In genomic region chr13:53110614-53111013, GRCh38 we compare ENCODE assay signal across 28 cellular contexts.
"Had no signal": no experiment of that assay in that cellular context is flagged by ENCODE, and none has a peak within 500 bp of the region (broad histone marks: within the 10 kb centered on the region; RNA-seq: fewer than 3 reads in every experiment).

No MANE protein-coding gene starts in this region.

- H3K9me3 ChIP-seq: ovary, psoas muscle, right lobe of liver, sigmoid colon, stomach, thoracic aorta, thyroid gland, upper lobe of right lung, uterus had no signal

- DNase-seq: naive thymus-derived CD4-positive, alpha-beta T cell; natural killer cell; occipital lobe; ovary; psoas muscle; right cardiac atrium; right lobe of liver; sigmoid colon; small intestine; stimulated activated CD4-positive, alpha-beta T cell treated with anti-CD3 and anti-CD28 coated beads, Interleukin-15, amount 100 ng/mL, for 24 hours; stimulated activated CD4-positive, alpha-beta T cell treated with anti-CD3 and anti-CD28 coated beads, Interleukin-2, amount 100 ng/mL, for 24 hours; stimulated activated CD4-positive, alpha-beta T cell treated with anti-CD3 and anti-CD28 coated beads, Interleukin-2, amount 100 ng/mL, for 48 hours; stimulated activated CD4-positive, alpha-beta T cell treated with anti-CD3 and anti-CD28 coated beads, Interleukin-4, amount 100 ng/mL, for 24 hours; stimulated activated naive B cell treated with anti-CD40 and anti-IgM and Interleukin-4, amounts not matched to agents 10 μg/mL and 1 μg/mL and 100 μg/mL, for 72 hours; stimulated activated naive CD4-positive, alpha-beta T cell treated with Interleukin-2 at 50 U/mL for 16 hours; stomach; trophoblast cell; upper lobe of right lung; uterus had no signal

- H2AFZ ChIP-seq: parathyroid adenoma had no signal

- H3K27me3 ChIP-seq: ovary, right lobe of liver, sigmoid colon, stomach, thyroid gland, tibial nerve, upper lobe of right lung, uterus had no signal

- H3K36me3 ChIP-seq: ovary, right lobe of liver, sigmoid colon, stomach, thoracic aorta, thyroid gland, tibial nerve, upper lobe of right lung, uterus had no signal

- H3K4me3 Mint-ChIP-seq: naive thymus-derived CD4-positive, alpha-beta T cell; natural killer cell; nephron; neural crest cell; stimulated activated effector memory CD8-positive, alpha-beta T cell treated with anti-CD3 and anti-CD28 coated beads, Interleukin-12 subunit alpha, Interleukin-12 subunit beta, amount 100 ng/mL, for 72 hours; stimulated activated naive B cell treated with anti-CD40 and anti-IgM and Interleukin-4, amounts not matched to agents 10 μg/mL and 1 μg/mL and 100 μg/mL, for 72 hours; stimulated activated naive CD8-positive, alpha-beta T cell treated with anti-CD3 and anti-CD28 coated beads, Interleukin-15, Interleukin-2, amounts not matched to agents 100 ng/mL and 50 ng/mL, for 24 hours had no signal

- H3K4me1 Mint-ChIP-seq: natural killer cell; nephron; neural crest cell; stimulated activated effector memory CD8-positive, alpha-beta T cell treated with anti-CD3 and anti-CD28 coated beads, Interleukin-12 subunit alpha, Interleukin-12 subunit beta, amount 100 ng/mL, for 72 hours; stimulated activated naive B cell treated with anti-CD40 and anti-IgM and Interleukin-4, amounts not matched to agents 10 μg/mL and 1 μg/mL and 100 μg/mL, for 72 hours had no signal

- H3K4me1 ChIP-seq: parathyroid adenoma, psoas muscle, right lobe of liver, sigmoid colon, stomach, tibial nerve, upper lobe of right lung, uterus had no signal

- H3K4me3 ChIP-seq: ovary, psoas muscle, right lobe of liver, sigmoid colon, stomach, thoracic aorta, thyroid gland, tibial nerve, upper lobe of right lung, uterus had no signal

- H3K27me3 Mint-ChIP-seq: stimulated activated naive CD8-positive, alpha-beta T cell treated with anti-CD3 and anti-CD28 coated beads, Interleukin-15, Interleukin-2, amounts not matched to agents 100 ng/mL and 50 ng/mL, for 24 hours had no signal

- H3K79me2 ChIP-seq: parathyroid adenoma had no signal

- ATAC-seq: naive thymus-derived CD4-positive, alpha-beta T cell; natural killer cell; psoas muscle; right cardiac atrium; right lobe of liver; stimulated activated effector memory CD8-positive, alpha-beta T cell treated with anti-CD3 and anti-CD28 coated beads, Interleukin-12 subunit alpha, Interleukin-12 subunit beta, amount 100 ng/mL, for 72 hours; stimulated activated naive B cell treated with anti-CD40 and anti-IgM and Interleukin-4, amounts not matched to agents 10 μg/mL and 1 μg/mL and 100 μg/mL, for 72 hours; upper lobe of right lung had no signal

- H3K27ac Mint-ChIP-seq: naive thymus-derived CD4-positive, alpha-beta T cell; natural killer cell; nephron; progenitor cell of endocrine pancreas; stimulated activated effector memory CD8-positive, alpha-beta T cell treated with anti-CD3 and anti-CD28 coated beads, Interleukin-12 subunit alpha, Interleukin-12 subunit beta, amount 100 ng/mL, for 72 hours; stimulated activated naive B cell treated with anti-CD40 and anti-IgM and Interleukin-4, amounts not matched to agents 10 μg/mL and 1 μg/mL and 100 μg/mL, for 72 hours; stimulated activated naive CD8-positive, alpha-beta T cell treated with anti-CD3 and anti-CD28 coated beads, Interleukin-15, Interleukin-2, amounts not matched to agents 100 ng/mL and 50 ng/mL, for 24 hours had no signal

- H3K9ac ChIP-seq: parathyroid adenoma had no signal

- H3K36me3 Mint-ChIP-seq: naive thymus-derived CD4-positive, alpha-beta T cell; natural killer cell; stimulated activated effector memory CD8-positive, alpha-beta T cell treated with anti-CD3 and anti-CD28 coated beads, Interleukin-12 subunit alpha, Interleukin-12 subunit beta, amount 100 ng/mL, for 72 hours; stimulated activated naive B cell treated with anti-CD40 and anti-IgM and Interleukin-4, amounts not matched to agents 10 μg/mL and 1 μg/mL and 100 μg/mL, for 72 hours had no signal

- H3K27ac ChIP-seq: ovary, parathyroid adenoma, psoas muscle, right lobe of liver, sigmoid colon, stomach, thoracic aorta, thyroid gland, tibial nerve, upper lobe of right lung, uterus had no signal

- H3K9me3 Mint-ChIP-seq: nephron; neural crest cell; stimulated activated naive CD8-positive, alpha-beta T cell treated with anti-CD3 and anti-CD28 coated beads, Interleukin-15, Interleukin-2, amounts not matched to agents 100 ng/mL and 50 ng/mL, for 24 hours had no signal
